In the genomic region with DNA sequence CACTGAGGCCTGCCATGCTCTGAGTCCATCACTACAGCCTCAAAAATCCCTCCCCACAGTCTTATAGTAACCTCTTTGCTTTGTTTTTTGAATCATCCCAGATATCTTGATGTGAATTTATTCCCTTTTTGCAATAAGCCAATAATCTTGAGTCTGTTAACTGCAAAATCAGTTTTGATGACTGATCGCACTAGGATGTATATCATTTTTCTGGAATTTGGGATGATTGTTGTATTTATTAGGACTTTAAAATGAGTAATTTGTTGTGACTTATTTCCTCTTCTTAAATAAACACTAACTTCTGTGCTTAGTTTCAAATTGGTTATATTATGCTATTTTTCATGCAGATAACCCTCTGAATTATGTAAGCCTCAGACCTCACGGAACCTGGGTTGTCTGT, we compare ENCODE assay signal across 12 cellular contexts. TPM values are rescaled to one million over a fixed set of nuclear protein-coding genes. Genes with fewer than 3 reads are reported as not detected.
"Had no signal": no experiment of that assay in that cellular context is flagged by ENCODE, and none has a peak within 500 bp of the region (broad histone marks: within the 10 kb centered on the region; RNA-seq: fewer than 3 reads in every experiment).

No MANE protein-coding gene starts in this region.

- H3K27ac Mint-ChIP-seq: HFFc6, IgD-negative memory B cell had no signal

- H3K27ac ChIP-seq: GM23248, HL-60 had no signal

- H3K9me3 Mint-ChIP-seq: HFFc6, IgD-negative memory B cell had no signal

- H3K36me3 ChIP-seq: HAP-1 had no signal

- H2AFZ ChIP-seq: GM23248 had no signal

- H3K4me1 ChIP-seq: HAP-1 had no signal

- ATAC-seq: HCT116, HepG2 had no signal

- DNase-seq: GM23248, GOT3, H7, HFFc6, KBM-7 had no signal

- H3K4me3 ChIP-seq: GM23248, HAP-1 had no signal

- H3K27me3 Mint-ChIP-seq: IgD-negative memory B cell had no signal

- H3K9me3 ChIP-seq: HAP-1 had no signal

- H3K9ac ChIP-seq: GM23248 had no signal

- FAIRE-seq: HepG2 had no signal

- H3K4me3 Mint-ChIP-seq: HFFc6, IgD-negative memory B cell had no signal

- H3K4me1 Mint-ChIP-seq: IgD-negative memory B cell had no signal

RNA-seq across cellular contexts. Expression of a gene that starts 5.6 kb away (rescaled TPM):
- total RNA-seq: GM23248, H4, H7, HepG2, HFFc6, HT1080 had no signal
- polyA plus RNA-seq: GM23248, HepG2, IgD-negative memory B cell had no signal
